Comparison of ENCODE assay signal across 8 cellular contexts in the genomic region with DNA sequence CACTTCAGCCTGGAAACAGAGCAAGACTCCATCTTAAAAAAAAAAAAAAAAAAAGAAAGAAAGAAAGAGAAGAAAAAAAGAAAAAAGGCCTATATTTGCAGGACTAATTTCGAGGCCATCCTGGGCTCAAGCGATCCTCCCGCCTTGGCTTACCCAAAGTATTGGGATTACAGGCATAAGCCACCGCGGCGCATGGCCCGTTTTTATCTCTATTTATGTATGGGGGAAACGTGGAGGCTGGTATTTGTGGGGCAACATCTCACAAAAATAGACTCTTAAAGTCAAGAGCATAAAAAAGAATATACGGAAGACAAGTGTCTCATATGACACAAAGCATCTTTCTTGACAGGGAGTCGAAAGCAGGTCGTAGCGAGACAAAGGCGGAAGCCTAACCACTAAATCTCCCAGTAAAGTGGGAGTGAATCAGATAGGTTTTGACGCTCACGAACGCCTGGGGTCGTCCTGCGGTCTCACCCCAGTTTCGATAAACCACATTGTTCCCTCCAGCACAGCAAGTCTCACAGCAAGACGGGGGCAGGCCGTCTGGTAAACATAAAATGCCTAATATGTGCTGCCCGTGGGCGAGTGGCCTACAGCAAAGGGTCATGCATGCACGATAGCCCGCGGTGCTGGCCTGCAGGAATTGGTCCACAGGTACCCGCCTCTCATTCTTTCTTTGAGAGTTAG. TPM values are rescaled to one million over a fixed set of nuclear protein-coding genes. Genes with fewer than 3 reads are reported as not detected.
DNase-seq lines count a peak whose midpoint lies in the region; ATAC-seq and TF ChIP-seq lines count a peak whose summit lies in the region.

No MANE protein-coding gene starts in this region.

- intact Hi-C loops in Panc1 (cut with micrococcal nuclease; ENCODE audit: unreplicated experiment) = loop anchor here (2.0 kb wide), 1 partner anchor 30 kb away; no protein-coding TSS in a partner anchor

- in situ Hi-C loops in Panc1 (cut with HindIII; ENCODE audit: low pct_unique_long_range_greater_than_20kb, low sequenced_read_pairs) = no loop called here

- peak overlapping the region; percentile 85 for H3K4me3 ChIP-seq in CD8-positive, alpha-beta memory T cell (ENCODE audit: low read length)
- H3K4me3 ChIP-seq in Panc1 (ENCODE audit: low read depth in 2 of 2, low read length in 2 of 2) = peak overlapping the region; percentile 44 to 77
- peak overlapping the region in 1 of 2 experiments; percentile 91 for H3K4me3 ChIP-seq in neutrophil (ENCODE audit: low read depth in 1 of 2, low read length in 1 of 2)

- no peaks in the 10 kb centered on the region for H3K9me3 ChIP-seq in CD8-positive, alpha-beta memory T cell (ENCODE audit: low read length)
- H3K9me3 ChIP-seq in Panc1 (ENCODE audit: control insufficient read depth, insufficient read depth, low read depth, low read length) (no peaks in the 10 kb centered on the region), neutrophil (no peaks in the 10 kb centered on the region)

- H3K4me3 Mint-ChIP-seq in CD8-positive, alpha-beta memory T cell = peak overlapping the region; percentile 88 to 99 (median 92)
- H3K4me3 Mint-ChIP-seq in chondrocyte (ENCODE audit: unreplicated experiment) = peak overlapping the region; percentile 92

- DNase-seq in CD8-positive, alpha-beta memory T cell = peak; percentile 59 to 86 (median 85)
- DNase-seq in Panc1 (ENCODE audit: low read depth, low spot score) = no peak
- no peak for DNase-seq in chondrocyte (ENCODE audit: low spot score)
- DNase-seq in OCI-M2 (lab: John Stamatoyannopoulos, UW; ENCODE audit: unreplicated experiment) = no peak
- no peak for DNase-seq in NCI-H1417 (lab: John Stamatoyannopoulos, UW)
- DNase-seq in cerebellar cortex (ENCODE audit: low spot score) = no peak

- peak overlapping the region; percentile 91 for H3K27ac ChIP-seq in CD8-positive, alpha-beta memory T cell (ENCODE audit: low read depth, low read length)
- H3K27ac ChIP-seq in Panc1 (ENCODE audit: low read length) = peak overlapping the region; percentile 49
- peak overlapping the region; percentile 98 for H3K27ac ChIP-seq in neutrophil

- H3K4me1 Mint-ChIP-seq in CD8-positive, alpha-beta memory T cell = peaks cover 67 to 81% (median 68%) of the 10 kb centered on the region in 3 donors
- peaks cover 57% of the 10 kb centered on the region for H3K4me1 Mint-ChIP-seq in chondrocyte (ENCODE audit: low read depth)

- H3K36me3 Mint-ChIP-seq in CD8-positive, alpha-beta memory T cell = peaks cover 0 to 35% (median 0%) of the 10 kb centered on the region in 3 donors
- no peaks in the 10 kb centered on the region for H3K36me3 Mint-ChIP-seq in chondrocyte (ENCODE audit: low read depth)

- no peaks in the 10 kb centered on the region for H3K36me3 ChIP-seq in CD8-positive, alpha-beta memory T cell (ENCODE audit: insufficient read depth, low read length)
- no peaks in the 10 kb centered on the region; the same call in 1 of the 2 replicates for H3K36me3 ChIP-seq in Panc1 (ENCODE audit: control insufficient read depth, insufficient read depth, low read length)
- H3K36me3 ChIP-seq in neutrophil = no peaks in the 10 kb centered on the region

- peak overlapping the region; percentile 91 to 100 (median 100) for H3K27ac Mint-ChIP-seq in CD8-positive, alpha-beta memory T cell
- peak overlapping the region; percentile 68 for H3K27ac Mint-ChIP-seq in chondrocyte (ENCODE audit: unreplicated experiment)

- no TSS peak for BruUV-seq in Panc1 (replicated peaks; lab: Mats Ljungman, UMichigan)

- CTCF ChIA-PET in CD8-positive, alpha-beta memory T cell (lab: Charles Lee) = interaction anchor here (1.1 to 3.6 kb wide), 8 partner anchors 14 to 39 kb away, joined by 3 to 40 read pairs (median 10); a partner anchor contains a TSS
- CTCF ChIA-PET in Panc1 (lab: Charles Lee) = no interaction called here

- H3K27me3 ChIP-seq in CD8-positive, alpha-beta memory T cell (ENCODE audit: insufficient read depth, low read length, poor library complexity, severe bottlenecking) = no peaks in the 10 kb centered on the region
- no peaks in the 10 kb centered on the region for H3K27me3 ChIP-seq in Panc1 (ENCODE audit: control insufficient read depth, insufficient read depth, low read length)
- peaks cover 29% of the 10 kb centered on the region for H3K27me3 ChIP-seq in neutrophil

- peaks cover 55% of the 10 kb centered on the region for H3K4me1 ChIP-seq in CD8-positive, alpha-beta memory T cell (ENCODE audit: insufficient read depth, low read length)
- peaks cover 25% of the 10 kb centered on the region for H3K4me1 ChIP-seq in Panc1 (ENCODE audit: control insufficient read depth, insufficient read depth, low read length)
- H3K4me1 ChIP-seq in neutrophil (ENCODE audit: control insufficient read depth in 1 of 2, insufficient read depth in 1 of 2, low read depth in 1 of 2, low read length in 1 of 2) = peaks cover 61 to 66% of the 10 kb centered on the region in 2 experiments

- ATAC-seq in Panc1 (no peak), GM21360 (IDR thresholded peaks at IDR 0.05; ENCODE audit: unreplicated experiment) (no peak)

- POLR2A ChIA-PET in CD8-positive, alpha-beta memory T cell (lab: Charles Lee) = interaction anchor here (0.6 to 4.4 kb wide), 10 partner anchors 14 to 48 kb away, joined by 3 to 101 read pairs (median 18); a partner anchor contains a TSS
- POLR2A ChIA-PET in Panc1 (lab: Charles Lee) = no interaction called here

- peaks cover 0 to 13% (median 11%) of the 10 kb centered on the region in 5 donors for H3K9me3 Mint-ChIP-seq in CD8-positive, alpha-beta memory T cell
- no peaks in the 10 kb centered on the region for H3K9me3 Mint-ChIP-seq in chondrocyte (ENCODE audit: low read depth)

- TF ChIP-seq CTCF in Panc1 (IDR thresholded peaks at IDR 0.05) (no peak), chondrocyte (IDR thresholded peaks at IDR 0.05) (no peak), neutrophil (IDR thresholded peaks at IDR 0.05) (no peak)

- H3K27me3 Mint-ChIP-seq in CD8-positive, alpha-beta memory T cell = peaks cover 4 to 31% of the 10 kb centered on the region in 2 donors
- no peaks in the 10 kb centered on the region for H3K27me3 Mint-ChIP-seq in chondrocyte (ENCODE audit: low read depth)

RNA-seq across cellular contexts. Expression of a gene that starts 1.8 kb away (rescaled TPM):
- total RNA-seq in CD8-positive, alpha-beta memory T cell = 10 to 100 TPM; 35.2 to 42.7 TPM
- 2.2 TPM for polyA plus RNA-seq in CD8-positive, alpha-beta memory T cell
- total RNA-seq in Panc1 (2021; ENCODE audit: unreplicated experiment) = 58.3 TPM
- polyA plus RNA-seq in Panc1 (2012; ENCODE audit: insufficient read length) = 72.2 TPM
- 17.9 to 24.3 TPM (median 19.3 TPM) in 3 replicates for total RNA-seq in chondrocyte

RNA-seq across cellular contexts. Expression of a gene that starts 16.3 kb away (rescaled TPM):
- 1 to 10 TPM; 2.2 to 2.3 TPM for total RNA-seq in CD8-positive, alpha-beta memory T cell
- polyA plus RNA-seq in CD8-positive, alpha-beta memory T cell = 0.74 TPM
- total RNA-seq in Panc1 (2021; ENCODE audit: unreplicated experiment) (25.8 TPM), chondrocyte (4.2 to 8.1 TPM (median 5.7 TPM) in 3 replicates)
- polyA plus RNA-seq in Panc1 (2012; ENCODE audit: insufficient read length) = 21.3 TPM

RNA-seq across cellular contexts. Expression of a gene that starts 22.5 kb away (rescaled TPM):
- total RNA-seq in CD8-positive, alpha-beta memory T cell = 1,000 to 10,000 TPM; 2,341 to 2,398 TPM
- polyA plus RNA-seq in CD8-positive, alpha-beta memory T cell = 1,821 TPM
- total RNA-seq in Panc1 (2021; ENCODE audit: unreplicated experiment) (1,623 TPM), chondrocyte (995 to 1,189 TPM (median 1,167 TPM) in 3 replicates)
- polyA plus RNA-seq in Panc1 (2012; ENCODE audit: insufficient read length) = 2,695 TPM

RNA-seq across cellular contexts. Expression of a gene that starts 39.7 kb away (rescaled TPM):
- 10 to 100 TPM; 14.1 to 17.1 TPM for total RNA-seq in CD8-positive, alpha-beta memory T cell
- polyA plus RNA-seq in CD8-positive, alpha-beta memory T cell = 46.3 TPM
- total RNA-seq in Panc1 (2021; ENCODE audit: unreplicated experiment) (9.3 TPM), chondrocyte (7.2 to 12.7 TPM (median 8.3 TPM) in 3 replicates)
- 5.2 TPM for polyA plus RNA-seq in Panc1 (2012; ENCODE audit: insufficient read length)

Comparison
In these comparisons a context has a peak if more than half of its experiments do, and no peak if none do; other contexts are left out.
1. DNase-seq: peak in CD8-positive, alpha-beta memory T cell (5 of 5); none in Panc1 (single experiment), chondrocyte (single experiment), OCI-M2 (single experiment), NCI-H1417 (0 of 3) and cerebellar cortex (single experiment).
2. Peak in every context shown above with its lines, with median percentiles within 50 percentile points of each other: H3K27ac ChIP-seq.